Comparison of ENCODE assay signal across 12 cellular contexts in genomic region chr9:33132249-33132772, GRCh38. TPM values are rescaled to one million over a fixed set of nuclear protein-coding genes. Genes with fewer than 3 reads are reported as not detected.
DNase-seq lines count a peak whose midpoint lies in the region; ATAC-seq and TF ChIP-seq lines count a peak whose summit lies in the region.
"Had no signal": no experiment of that assay in that cellular context is flagged by ENCODE, and none has a peak within 500 bp of the region (broad histone marks: within the 10 kb centered on the region; RNA-seq: fewer than 3 reads in every experiment).

No MANE protein-coding gene starts in this region.

- intact Hi-C loops in PC-9 (cut with micrococcal nuclease; ENCODE audit: unreplicated experiment): no loop called here

- POLR2A ChIA-PET in PC-9 (lab: Charles Lee; ENCODE audit: unreplicated experiment): interaction anchor here (0.6 kb wide), 1 partner anchor 54 kb away, joined by 5 read pairs; no protein-coding TSS in a partner anchor

- H3K79me2 ChIP-seq in PC-9 (ENCODE audit: low read depth): peaks cover 46% of the 10 kb centered on the region

- CTCF ChIA-PET in PC-9 (lab: Charles Lee): no interaction called here

- H4K20me1 ChIP-seq in PC-9 (ENCODE audit: insufficient read depth): no peaks in the 10 kb centered on the region

- ATAC-seq in omental fat pad (ENCODE audit: low FRiP score) (peak; percentile 76), HG03095 (IDR thresholded peaks at IDR 0.05; ENCODE audit: unreplicated experiment) (no peak)

- H3K4me2 ChIP-seq in PC-9: peak overlapping the region; percentile 53; the same call in 1 of the 2 replicates

- peak overlapping the region; percentile 88 for H3K27ac ChIP-seq in PC-9

- H3K4me1 ChIP-seq in PC-9 (replicated peaks; ENCODE audit: insufficient read depth) (peaks cover 53% of the 10 kb centered on the region), HAP-1 (no peaks in the 10 kb centered on the region)

- DNase-seq in Ammon's horn (ENCODE audit: low spot score) (peak; percentile 27), PC-9 (peak in 1 of 2 experiments; percentile 44), fibroblast of mammary gland (ENCODE audit: low read depth) (peak; percentile 94), omental fat pad (ENCODE audit: low spot score) (no peak), NCI-H2107 (lab: John Stamatoyannopoulos, UW) (no peak), HAP-1 (ENCODE audit: low spot score in 2 of 2) (no peak), DMS79 treated with DMSO at 0.1 percent for 48 hours (lab: John Stamatoyannopoulos, UW) (no peak)
- DNase-seq: activated gamma-delta T cell, hippocampal formation, KBM-7 had no signal

- TF ChIP-seq CTCF in PC-9 (conservative IDR thresholded peaks at IDR 0.05) (no peak), fibroblast of mammary gland (conservative IDR thresholded peaks at IDR 0.05; ENCODE audit: control insufficient read depth, insufficient read depth, low read depth, low read length) (no peak), omental fat pad (IDR thresholded peaks at IDR 0.05) (no peak)

- H3K9me3 ChIP-seq in PC-9 (ENCODE audit: insufficient read depth, low read depth) (no peaks in the 10 kb centered on the region), HAP-1 (no peaks in the 10 kb centered on the region)
- H3K9me3 ChIP-seq: uterus had no signal

- H3K9me2 ChIP-seq in PC-9 (ENCODE audit: insufficient read depth): no peaks in the 10 kb centered on the region

- no peak overlapping the region for H3K4me3 ChIP-seq in PC-9
- H3K4me3 ChIP-seq in fibroblast of mammary gland (ENCODE audit: control insufficient read depth, low read depth, low read length): no peak overlapping the region
- H3K4me3 ChIP-seq in HAP-1: no peak overlapping the region
- H3K4me3 ChIP-seq: uterus had no signal

- H3K36me3 ChIP-seq in PC-9 (ENCODE audit: low read depth) (no peaks in the 10 kb centered on the region; the same call in 1 of the 2 replicates), HAP-1 (replicated peaks) (peaks cover 12% of the 10 kb centered on the region; the same call in 1 of the 2 replicates)
- H3K36me3 ChIP-seq: uterus had no signal

- H3F3A ChIP-seq in PC-9 (ENCODE audit: insufficient read depth, low read depth): peaks cover 32% of the 10 kb centered on the region

- H2AFZ ChIP-seq in PC-9: no peak overlapping the region

- BruUV-seq in PC-9 (replicated peaks; lab: Mats Ljungman, UMichigan): no TSS peak

- H3K27me3 ChIP-seq in PC-9 (ENCODE audit: insufficient read depth, low read depth): no peaks in the 10 kb centered on the region
- no peaks in the 10 kb centered on the region for H3K27me3 ChIP-seq in HAP-1 (ENCODE audit: low read depth)
- H3K27me3 ChIP-seq: uterus had no signal

- in situ Hi-C loops in HAP-1 (cut with MboI; ENCODE audit: low sequenced_read_pairs): no loop called here

RNA-seq across cellular contexts. Expression of gene B4GALT1, which starts 34.8 kb away (rescaled TPM):
- total RNA-seq in PC-9 (2021) (75.6 and 87.2 TPM in 2 replicates), omental fat pad (100 to 1,000 TPM in 1 of 4 donors, 10 to 100 TPM in 3; 52.5 to 113 (median 72.1) TPM)

RNA-seq across cellular contexts. Expression of gene SMU1, which starts 55.8 kb away (rescaled TPM):
- total RNA-seq in PC-9 (2021): 12.6 and 14.5 TPM in 2 replicates
- total RNA-seq in omental fat pad: 10 to 100 TPM; 14.6 to 23.5 (median 17.2) TPM

Comparison
In these comparisons a context has a peak if more than half of its experiments do, and no peak if none do; other contexts are left out.
1. DNase-seq: peak in Ammon's horn (single experiment) and fibroblast of mammary gland (single experiment); none in omental fat pad (single experiment), NCI-H2107 (single experiment), HAP-1 (0 of 2) and DMS79 treated with DMSO at 0.1 percent for 48 hours (single experiment).